ENCODE assay signal across 1 cellular context in the genomic region with DNA sequence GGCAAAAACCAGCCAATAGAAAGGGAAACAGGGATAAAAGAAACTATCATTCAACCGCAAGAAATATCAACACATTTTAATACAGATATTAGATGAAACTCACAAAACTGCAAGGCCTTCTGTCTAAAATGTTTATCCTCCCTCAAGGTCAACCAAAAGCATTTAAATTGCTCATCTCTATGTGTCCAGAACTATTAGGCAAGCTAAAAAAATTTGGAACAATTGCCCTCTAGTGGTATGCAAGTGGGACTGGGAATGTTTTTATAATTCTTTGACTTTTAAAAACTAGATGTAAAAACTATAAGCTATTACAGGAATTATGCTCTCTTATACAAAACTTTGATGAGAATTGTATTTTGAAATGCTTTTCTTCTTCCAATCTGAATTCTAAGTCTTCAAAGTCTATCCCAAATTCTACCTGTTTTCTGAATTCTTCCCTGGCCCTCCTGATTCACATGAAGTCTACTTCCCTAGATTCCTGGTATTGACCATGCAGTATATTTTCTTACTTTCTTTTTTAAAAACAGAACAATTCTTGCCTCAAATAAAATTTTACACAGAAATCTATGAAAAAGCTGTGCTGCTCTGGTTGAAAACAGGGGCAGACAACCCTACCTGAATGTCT.
TF ChIP-seq lines count a peak whose summit lies in the region.

No MANE protein-coding gene starts in this region.

TF ChIP-seq in GM12878, 131 proteins besides CTCF, POLR2A, EP300 and RAD21 (continued from another document):
- TF ChIP-seq, protein P1, sequence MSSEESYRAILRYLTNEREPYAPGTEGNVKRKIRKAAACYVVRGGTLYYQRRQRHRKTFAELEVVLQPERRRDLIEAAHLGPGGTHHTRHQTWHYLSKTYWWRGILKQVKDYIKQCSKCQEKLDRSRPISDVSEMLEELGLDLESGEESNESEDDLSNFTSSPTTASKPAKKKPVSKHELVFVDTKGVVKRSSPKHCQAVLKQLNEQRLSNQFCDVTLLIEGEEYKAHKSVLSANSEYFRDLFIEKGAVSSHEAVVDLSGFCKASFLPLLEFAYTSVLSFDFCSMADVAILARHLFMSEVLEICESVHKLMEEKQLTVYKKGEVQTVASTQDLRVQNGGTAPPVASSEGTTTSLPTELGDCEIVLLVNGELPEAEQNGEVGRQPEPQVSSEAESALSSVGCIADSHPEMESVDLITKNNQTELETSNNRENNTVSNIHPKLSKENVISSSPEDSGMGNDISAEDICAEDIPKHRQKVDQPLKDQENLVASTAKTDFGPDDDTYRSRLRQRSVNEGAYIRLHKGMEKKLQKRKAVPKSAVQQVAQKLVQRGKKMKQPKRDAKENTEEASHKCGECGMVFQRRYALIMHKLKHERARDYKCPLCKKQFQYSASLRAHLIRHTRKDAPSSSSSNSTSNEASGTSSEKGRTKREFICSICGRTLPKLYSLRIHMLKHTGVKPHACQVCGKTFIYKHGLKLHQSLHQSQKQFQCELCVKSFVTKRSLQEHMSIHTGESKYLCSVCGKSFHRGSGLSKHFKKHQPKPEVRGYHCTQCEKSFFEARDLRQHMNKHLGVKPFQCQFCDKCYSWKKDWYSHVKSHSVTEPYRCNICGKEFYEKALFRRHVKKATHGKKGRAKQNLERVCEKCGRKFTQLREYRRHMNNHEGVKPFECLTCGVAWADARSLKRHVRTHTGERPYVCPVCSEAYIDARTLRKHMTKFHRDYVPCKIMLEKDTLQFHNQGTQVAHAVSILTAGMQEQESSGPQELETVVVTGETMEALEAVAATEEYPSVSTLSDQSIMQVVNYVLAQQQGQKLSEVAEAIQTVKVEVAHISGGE (CRISPR knock-in tag; IDR thresholded peaks at IDR 0.05) = no peak
- TF ChIP-seq EGR1 (IDR thresholded peaks at IDR 0.05; ENCODE audit: borderline replicate concordance in 1 of 2, low read depth in 2 of 2, low read length in 2 of 2) (no peak), EED (IDR thresholded peaks at IDR 0.05; ENCODE audit: low read depth) (no peak), LARP7 (IDR thresholded peaks at IDR 0.05) (no peak)
